ENCODE assay signal across 8 cellular contexts in genomic region chr11:114257621-114258558, GRCh38. TPM values are rescaled to one million over a fixed set of nuclear protein-coding genes. Genes with fewer than 3 reads are reported as not detected.
DNase-seq lines count a peak whose midpoint lies in the region; ATAC-seq and TF ChIP-seq lines count a peak whose summit lies in the region.

No MANE protein-coding gene starts in this region.

- peak in 1 of 2 donors; percentile 9 for TF ChIP-seq POLR2A in uterus (IDR thresholded peaks at IDR 0.05)

- H3K9ac ChIP-seq in SK-N-SH: no peak overlapping the region

- intact Hi-C loops in uterus (cut with DNase I; ENCODE audit: low total_unique reads): loop anchor here (10.0 kb wide), 2 partner anchors 63 to 93 kb away; no protein-coding TSS in a partner anchor

- no peaks in the 10 kb centered on the region for H4K20me1 ChIP-seq in SK-N-SH (ENCODE audit: insufficient read depth)

- H3K36me3 Mint-ChIP-seq in neural crest cell (ENCODE audit: low read depth): no peaks in the 10 kb centered on the region

- no peak overlapping the region for H3K4me2 ChIP-seq in SK-N-SH

- DNase-seq in SK-N-SH (peak; percentile 81), foreskin keratinocyte (no peak), neural crest cell (ENCODE audit: low read depth, low spot score) (peak; percentile 80), uterus (peak; percentile 68 to 84)
- DNase-seq in activated naive CD4-positive, alpha-beta T cell treated with anti-CD3 and anti-CD28 coated beads, Interleukin-2, amount 50 U/mL, for 16 hours: no peak

- peaks cover 76% of the 10 kb centered on the region for H3K4me1 Mint-ChIP-seq in neural crest cell

- 65% methylated on average over 16 of the region's 29 CpGs for WGBS in SK-N-SH (ENCODE audit: low lambda C conversion rate)

- H3K27ac ChIP-seq in SK-N-SH (ENCODE audit: low read depth in 2 of 2, low read length in 1 of 2): no peak overlapping the region
- no peak overlapping the region for H3K27ac ChIP-seq in foreskin keratinocyte
- peak overlapping the region; percentile 92 to 93 for H3K27ac ChIP-seq in uterus

- CTCF ChIA-PET in SK-N-SH (lab: Yijun Ruan, JAX): interaction anchor here (0.6 to 11.8 kb wide), 13 partner anchors 9 to 484 kb away, joined by 3 to 445 read pairs (median 5); no protein-coding TSS in a partner anchor

- TF ChIP-seq CTCF in SK-N-SH (IDR thresholded peaks at IDR 0.05): no peak
- peak; percentile 14 for TF ChIP-seq CTCF in foreskin keratinocyte (conservative IDR thresholded peaks at IDR 0.05)
- TF ChIP-seq CTCF in neural crest cell (conservative IDR thresholded peaks at IDR 0.05): peak; percentile 52
- TF ChIP-seq CTCF in uterus (IDR thresholded peaks at IDR 0.05): peak in 2 of 4 experiments; percentile 32

- no peak for TF ChIP-seq EP300 in SK-N-SH (IDR thresholded peaks at IDR 0.05; ENCODE audit: borderline replicate concordance in 1 of 2, low read depth in 1 of 2, low read length in 1 of 2)

- H3K36me3 ChIP-seq in SK-N-SH (replicated peaks in 1 of 2; ENCODE audit: control insufficient read depth in 1 of 2, insufficient read depth in 2 of 2, low read length in 1 of 2) (no peaks in the 10 kb centered on the region), uterus (no peaks in the 10 kb centered on the region)

- H3K79me2 ChIP-seq in SK-N-SH (ENCODE audit: insufficient read depth): no peaks in the 10 kb centered on the region

- H3K4me3 ChIP-seq in SK-N-SH (ENCODE audit: low read depth in 2 of 2, low read length in 1 of 2): no peak overlapping the region
- H3K4me3 ChIP-seq in uterus: peak overlapping the region; percentile 21 to 42

- no peak overlapping the region for H2AFZ ChIP-seq in SK-N-SH (ENCODE audit: low read depth)

- H3K9me3 ChIP-seq in SK-N-SH (no peaks in the 10 kb centered on the region), uterus (no peaks in the 10 kb centered on the region)

- peak overlapping the region; percentile 87 for H3K4me3 Mint-ChIP-seq in neural crest cell

- H3F3A ChIP-seq in SK-N-SH (replicated peaks; ENCODE audit: insufficient read depth): no peaks in the 10 kb centered on the region

- H3K27me3 ChIP-seq in SK-N-SH (ENCODE audit: insufficient read depth): peaks cover 8% of the 10 kb centered on the region
- peaks cover 27% of the 10 kb centered on the region for H3K27me3 ChIP-seq in foreskin keratinocyte
- no peaks in the 10 kb centered on the region for H3K27me3 ChIP-seq in uterus

- H3K27me3 Mint-ChIP-seq in neural crest cell (ENCODE audit: low read depth): peaks cover 2% of the 10 kb centered on the region

- POLR2A ChIA-PET in SK-N-SH (lab: Yijun Ruan, JAX): no interaction called here

- no peaks in the 10 kb centered on the region for H3K9me3 Mint-ChIP-seq in neural crest cell

- no peak for TF ChIP-seq RAD21 in SK-N-SH (IDR thresholded peaks at IDR 0.05; ENCODE audit: low read length)

- ATAC-seq in SK-N-SH treated with all-trans-retinoic acid at 6 μM for 48 hours (no peak), foreskin keratinocyte (peak; percentile 6), GM18520 (IDR thresholded peaks at IDR 0.05; ENCODE audit: unreplicated experiment) (no peak), HG03520 (IDR thresholded peaks at IDR 0.05; ENCODE audit: unreplicated experiment) (no peak)

- H3K4me1 ChIP-seq in SK-N-SH (ENCODE audit: control insufficient read depth in 1 of 2, insufficient read depth in 2 of 2, low read depth in 1 of 2, low read length in 1 of 2) (no peaks in the 10 kb centered on the region; a peak in 1 of 4 replicates), foreskin keratinocyte (no peaks in the 10 kb centered on the region), uterus (peaks cover 0 to 5% of the 10 kb centered on the region in 2 donors)

- no peaks in the 10 kb centered on the region for H3K9me2 ChIP-seq in SK-N-SH

- peak overlapping the region; percentile 99 for H3K27ac Mint-ChIP-seq in neural crest cell (ENCODE audit: unreplicated experiment)

TF ChIP-seq in SK-N-SH, 30 proteins besides CTCF, POLR2A, EP300 and RAD21:
- TF ChIP-seq GATA2 (CRISPR knock-in tag; IDR thresholded peaks at IDR 0.05) (0 out of 2 replicates have a peak, but pooled peaks have one; percentile 10), POLR2AphosphoS5 (IDR thresholded peaks at IDR 0.05; ENCODE audit: low read depth, low read length) (no peak)

TF ChIP-seq in SK-N-SH treated with all-trans-retinoic acid at 6 μM for 48 hours, 23 proteins besides CTCF, POLR2A, EP300 and RAD21 (continues in another document):
- TF ChIP-seq ZNF8 (CRISPR knock-in tag; IDR thresholded peaks at IDR 0.05) (no peak), BACH2 (CRISPR knock-in tag; IDR thresholded peaks at IDR 0.05; ENCODE audit: borderline replicate concordance) (no peak), GLIS3 (CRISPR knock-in tag; IDR thresholded peaks at IDR 0.05) (no peak), ISL1 (CRISPR knock-in tag; IDR thresholded peaks at IDR 0.05) (no peak), ZC3H10 (CRISPR knock-in tag; IDR thresholded peaks at IDR 0.05) (no peak), ZNF70 (CRISPR knock-in tag; IDR thresholded peaks at IDR 0.05) (no peak), POU6F1 (CRISPR knock-in tag; IDR thresholded peaks at IDR 0.05; ENCODE audit: borderline replicate concordance, low read depth) (no peak), CSDC2 (CRISPR knock-in tag; IDR thresholded peaks at IDR 0.05) (no peak), TCF4 (CRISPR knock-in tag; IDR thresholded peaks at IDR 0.05; ENCODE audit: borderline replicate concordance) (no peak), OSR1 (CRISPR knock-in tag; IDR thresholded peaks at IDR 0.05) (no peak), CREB5 (CRISPR knock-in tag; IDR thresholded peaks at IDR 0.05; ENCODE audit: low read depth) (no peak), TSHZ2 (CRISPR knock-in tag; IDR thresholded peaks at IDR 0.05) (no peak), ZFP30 (CRISPR knock-in tag; IDR thresholded peaks at IDR 0.05) (no peak), SNAI2 (CRISPR knock-in tag; IDR thresholded peaks at IDR 0.05) (no peak)

RNA-seq across cellular contexts. Expression of gene NNMT, which starts 38.3 kb away (rescaled TPM):
- polyA plus RNA-seq in SK-N-SH (2012; rRNA removed) (84.6 and 106 TPM in 2 replicates), foreskin keratinocyte (not detected in 2 replicates)
- polyA plus RNA-seq in SK-N-SH (2012; cell fraction: cytosol; rRNA removed): 90.6 and 92.0 TPM in 2 replicates
- 109 and 183 TPM in 2 replicates for polyA plus RNA-seq in SK-N-SH (2012; cell fraction: nucleus; rRNA removed)
- total RNA-seq in foreskin keratinocyte (not detected in 2 replicates), neural crest cell (0.82 and 1.5 TPM in 2 replicates), uterus (100 to 1,000 TPM in 2 of 4 donors, 10 to 100 TPM in 1, 1 to 10 TPM in 1; 4.6 to 362 (median 116) TPM)

Comparison
In these comparisons a context has a peak if more than half of its experiments do, and no peak if none do; other contexts are left out.
1. DNase-seq: peak in SK-N-SH (single experiment), neural crest cell (single experiment) and uterus (2 of 2); none in foreskin keratinocyte (0 of 2) and activated naive CD4-positive, alpha-beta T cell treated with anti-CD3 and anti-CD28 coated beads, Interleukin-2, amount 50 U/mL, for 16 hours (single experiment).
2. H3K27ac ChIP-seq: peak in uterus (2 of 2); none in SK-N-SH (0 of 2) and foreskin keratinocyte (single experiment).
3. H3K4me3 ChIP-seq: peak in uterus (2 of 2); none in SK-N-SH (0 of 2).